In the genomic region with DNA sequence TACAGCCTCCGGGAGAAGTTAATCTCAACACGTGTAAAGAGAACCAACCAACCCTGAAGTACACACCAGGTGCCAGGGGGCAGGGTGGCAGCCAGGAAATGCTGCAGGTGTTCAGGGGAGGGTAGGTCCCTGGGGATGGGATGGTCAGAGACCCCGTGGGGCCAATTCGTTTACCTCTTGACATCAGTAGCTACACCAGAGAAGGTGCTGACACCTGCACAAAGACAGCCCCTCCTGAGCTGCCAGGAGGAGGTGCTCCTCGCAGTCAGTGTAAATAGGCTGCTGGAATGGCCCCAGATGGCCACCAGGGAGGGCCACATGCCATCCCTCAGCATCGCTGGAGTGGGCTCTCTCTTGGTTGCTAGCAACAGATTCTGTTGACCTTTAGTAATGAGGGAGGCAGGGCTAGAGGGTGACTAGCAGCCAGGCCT, we compare ENCODE assay signal across 12 cellular contexts. TPM values are rescaled to one million over a fixed set of nuclear protein-coding genes. Genes with fewer than 3 reads are reported as not detected.
DNase-seq lines count a peak whose midpoint lies in the region; ATAC-seq and TF ChIP-seq lines count a peak whose summit lies in the region.
"Had no signal": no experiment of that assay in that cellular context is flagged by ENCODE, and none has a peak within 500 bp of the region (broad histone marks: within the 10 kb centered on the region; RNA-seq: fewer than 3 reads in every experiment).

No MANE protein-coding gene starts in this region.

- H2BK120ac ChIP-seq in H9 (ENCODE audit: low read depth, low read length, poor library complexity, severe bottlenecking) = no peak overlapping the region

- no peaks in the 10 kb centered on the region for H3K9me3 ChIP-seq in A673 (ENCODE audit: low read depth, low read length, poor library complexity, severe bottlenecking)
- no peaks in the 10 kb centered on the region for H3K9me3 ChIP-seq in H9 (ENCODE audit: control insufficient read depth, low read depth, low read length)
- no peaks in the 10 kb centered on the region for H3K9me3 ChIP-seq in OCI-LY3 (ENCODE audit: insufficient read depth, low read length)
- H3K9me3 ChIP-seq: ascending aorta had no signal

- WGBS in H9 (ENCODE audit: extremely low coverage, insufficient read length, low lambda C conversion rate) = no CpG with 5 or more reads among the region's 6 CpGs

- H3K4me1 ChIP-seq in A673 (ENCODE audit: insufficient read depth, low read length, poor library complexity, severe bottlenecking) (peaks cover 4% of the 10 kb centered on the region), H9 (ENCODE audit: insufficient read depth, low read length) (no peaks in the 10 kb centered on the region; the same call in 1 of the 2 replicates), OCI-LY3 (ENCODE audit: low read length) (no peaks in the 10 kb centered on the region)

- H2BK15ac ChIP-seq in H9 (ENCODE audit: low read depth, low read length) = no peak overlapping the region

- H2BK20ac ChIP-seq in H9 (ENCODE audit: low read depth, low read length, poor library complexity, severe bottlenecking) = no peak overlapping the region

- no peaks in the 10 kb centered on the region; a peak in 1 of 7 replicates for H3K36me3 Mint-ChIP-seq in H9 (ENCODE audit: insufficient read depth in 1 of 3, low read depth in 3 of 3)

- H2BK5ac ChIP-seq in H9 (ENCODE audit: insufficient read length, low read length) = no peak overlapping the region

- intact Hi-C loops in A673 (cut with micrococcal nuclease; ENCODE audit: unreplicated experiment) = no loop called here
- intact Hi-C loops in left ventricle myocardium superior (cut with micrococcal nuclease) = no loop called here

- no peak overlapping the region for H2AK5ac ChIP-seq in H9 (ENCODE audit: insufficient read length, low read length)

- no peak overlapping the region for H3K4ac ChIP-seq in H9 (ENCODE audit: low read depth, low read length)

- no peaks in the 10 kb centered on the region for H3K9me3 Mint-ChIP-seq in H9

- H3T11ph ChIP-seq in H9 (ENCODE audit: low read length) = no peak overlapping the region

- no peak overlapping the region for H4K5ac ChIP-seq in H9 (ENCODE audit: insufficient read length, low read depth, low read length)

- H3K27me3 ChIP-seq in A673 (replicated peaks; ENCODE audit: insufficient read depth, low read depth, low read length, poor library complexity) (no peaks in the 10 kb centered on the region), H9 (ENCODE audit: insufficient read depth, low read length) (no peaks in the 10 kb centered on the region), OCI-LY3 (ENCODE audit: low read depth, low read length) (peaks cover 38% of the 10 kb centered on the region)
- H3K27me3 ChIP-seq: ascending aorta had no signal

- POLR2A ChIA-PET in A673 (lab: Charles Lee; ENCODE audit: low non-redundant PET) = no interaction called here

- H3K14ac ChIP-seq in H9 (ENCODE audit: insufficient read depth, low read length) = no peak overlapping the region

- BruUV-seq in A673 (replicated peaks; lab: Mats Ljungman, UMichigan) = no TSS peak

- no peaks in the 10 kb centered on the region for H3K23me2 ChIP-seq in H9 (ENCODE audit: insufficient read length, low read depth, low read length, poor library complexity, severe bottlenecking)

- H3K36me3 ChIP-seq in A673 (ENCODE audit: insufficient read depth, low read length, poor library complexity, severe bottlenecking) (no peaks in the 10 kb centered on the region), OCI-LY3 (replicated peaks; ENCODE audit: low read depth, low read length) (no peaks in the 10 kb centered on the region)
- H3K36me3 ChIP-seq: ascending aorta had no signal

- ATAC-seq in left ventricle myocardium superior (peak; percentile 65), HG03139 (IDR thresholded peaks at IDR 0.05; ENCODE audit: unreplicated experiment) (no peak)

- H3K79me2 ChIP-seq in H9 (ENCODE audit: insufficient read depth, low read length) = no peaks in the 10 kb centered on the region
- no peaks in the 10 kb centered on the region for H3K79me2 ChIP-seq in OCI-LY3 (ENCODE audit: low read length)

- H3K18ac ChIP-seq in H9 (ENCODE audit: insufficient read length, low read depth, low read length) = no peak overlapping the region

- no peak overlapping the region for H4K91ac ChIP-seq in H9 (ENCODE audit: insufficient read length, low read depth, low read length)

- H3K4me3 ChIP-seq in A673 (ENCODE audit: low read depth, low read length, poor library complexity, severe bottlenecking) (no peak overlapping the region), OCI-LY3 (ENCODE audit: low read length) (no peak overlapping the region), coronary artery (no peak overlapping the region)
- H3K4me3 ChIP-seq: ascending aorta had no signal

- peak overlapping the region in 2 of 3 experiments; percentile 71 to 73; a peak in 2 of 7 replicates for H3K27ac Mint-ChIP-seq in H9

- peaks cover 15 to 22% of the 10 kb centered on the region in 2 experiments for H3K4me1 Mint-ChIP-seq in H9

- no peak overlapping the region for H2AFZ ChIP-seq in H9 (ENCODE audit: low read length)
- peak overlapping the region; percentile 25; the same call in 1 of the 2 replicates for H2AFZ ChIP-seq in OCI-LY3 (ENCODE audit: low read depth, low read length)

- no peak overlapping the region for H3K23ac ChIP-seq in H9 (ENCODE audit: insufficient read length, low read depth, low read length)

- H3K4me3 Mint-ChIP-seq in H9 = no peak overlapping the region

- TF ChIP-seq CTCF in A673 (conservative IDR thresholded peaks at IDR 0.05; ENCODE audit: low read depth, low read length) (0 out of 2 replicates have a peak, but pooled peaks have one; percentile 14), H9 (conservative IDR thresholded peaks at IDR 0.05) (peak; percentile 66), OCI-LY3 (IDR thresholded peaks at IDR 0.05; ENCODE audit: low read depth, low read length) (no peak), coronary artery (IDR thresholded peaks at IDR 0.05) (no peak)

- H3K4me2 ChIP-seq in H9 (ENCODE audit: insufficient read depth, insufficient read length, low read length) (no peak overlapping the region), OCI-LY3 (ENCODE audit: low read length) (no peak overlapping the region)

- no peak overlapping the region for H4K8ac ChIP-seq in H9 (replicated peaks; ENCODE audit: insufficient read length, low read depth, low read length)

- H3K79me1 ChIP-seq in H9 (ENCODE audit: insufficient read depth, low read depth, low read length, poor library complexity, severe bottlenecking) = no peaks in the 10 kb centered on the region

- no peak overlapping the region for H3K27ac ChIP-seq in A673 (ENCODE audit: low read depth, low read length, poor library complexity, severe bottlenecking)
- H3K27ac ChIP-seq in H9 (ENCODE audit: insufficient read length, low read depth, low read length) = no peak overlapping the region
- H3K27ac ChIP-seq in OCI-LY3 (ENCODE audit: low read length) = no peak overlapping the region
- H3K27ac ChIP-seq in coronary artery = no peak overlapping the region
- H3K27ac ChIP-seq: ascending aorta, RWPE1 had no signal

- H4K20me1 ChIP-seq in H9 (ENCODE audit: control insufficient read depth, insufficient read depth, insufficient read length) (no peaks in the 10 kb centered on the region), OCI-LY3 (ENCODE audit: insufficient read depth, low read length) (no peaks in the 10 kb centered on the region)

- no peak overlapping the region for H2BK12ac ChIP-seq in H9 (ENCODE audit: insufficient read length, low read depth, low read length)

- CTCF ChIA-PET in A673 (lab: Charles Lee) = interaction anchor here (0.7 to 0.8 kb wide), 2 partner anchors 42 to 61 kb away, joined by 3 read pairs; no protein-coding TSS in a partner anchor

- no peaks in the 10 kb centered on the region; the same call in none of the 2 replicates for H3K27me3 Mint-ChIP-seq in H9 (ENCODE audit: low read depth)

- H3K9ac ChIP-seq in H9 (ENCODE audit: extremely low read depth, insufficient read length, low read length) = no peak overlapping the region
- no peak overlapping the region for H3K9ac ChIP-seq in OCI-LY3 (ENCODE audit: low read length)

- H3K56ac ChIP-seq in H9 (ENCODE audit: insufficient read length, low read depth, low read length) = no peak overlapping the region

- DNase-seq in A673 (ENCODE audit: low spot score) (no peak), H9 (peak; percentile 82), left ventricle myocardium superior (peak; percentile 62), T-helper 2 cell (no peak), KG1 (lab: John Stamatoyannopoulos, UW) (no peak), coronary artery (ENCODE audit: low spot score) (no peak)
- DNase-seq: GF-D8, hypothalamus had no signal

RNA-seq across cellular contexts. Expression of a gene that starts 52.8 kb away (rescaled TPM):
- total RNA-seq in A673 (2021) (3.8 and 4.4 TPM in 2 replicates), H9 (2021) (3.1 and 3.2 TPM in 2 replicates), left ventricle myocardium superior (5.9 TPM)

Comparison
In these comparisons a context has a peak if more than half of its experiments do, and no peak if none do; other contexts are left out.
1. DNase-seq: peak in H9 (single experiment) and left ventricle myocardium superior (single experiment); none in A673 (single experiment), T-helper 2 cell (0 of 5), KG1 (single experiment) and coronary artery (single experiment).
2. CTCF ChIP-seq: peak in A673 (single experiment) and H9 (single experiment); none in OCI-LY3 (single experiment) and coronary artery (single experiment).